Comparison of ENCODE assay signal across 8 cellular contexts in genomic region chr16:29815032-29815721, GRCh38. TPM values are rescaled to one million over a fixed set of nuclear protein-coding genes. Genes with fewer than 3 reads are reported as not detected.
DNase-seq lines count a peak whose midpoint lies in the region; ATAC-seq and TF ChIP-seq lines count a peak whose summit lies in the region.

No MANE protein-coding gene starts in this region.

- no peak for ATAC-seq in left ventricle myocardium superior

- no TSS peak for BruUV-seq in Caco-2 (replicated peaks; lab: Mats Ljungman, UMichigan)

- peak overlapping the region; percentile 89 for H3K4me3 Mint-ChIP-seq in Caco-2 (ENCODE audit: unreplicated experiment)
- H3K4me3 Mint-ChIP-seq in activated naive CD4-positive, alpha-beta T cell treated with anti-CD3 and anti-CD28 coated beads, Interleukin-2, amount 10 ng/mL, durations not matched to agents 7 days and 5 days: peak overlapping the region; percentile 84

- H3K4me3 ChIP-seq in Caco-2 (ENCODE audit: low read depth, low read length) (peak overlapping the region; percentile 69), skin epidermis (peak overlapping the region; percentile 48 to 85 (median 66))

- DNase-seq in Caco-2: no peak
- peak; percentile 22 for DNase-seq in NAMALWA (ENCODE audit: low spot score)
- DNase-seq in activated naive CD4-positive, alpha-beta T cell treated with anti-CD3 and anti-CD28 coated beads, Interleukin-2, amount 10 ng/mL, durations not matched to agents 7 days and 5 days: peak; percentile 73
- DNase-seq in left ventricle myocardium superior: peak; percentile 67
- DNase-seq in central memory CD4-positive, alpha-beta T cell: no peak
- DNase-seq in NCI-H774 (lab: John Stamatoyannopoulos, UW): no peak
- DNase-seq in Kasumi-1 (lab: John Stamatoyannopoulos, UW): no peak

- H3K27me3 ChIP-seq in Caco-2 (replicated peaks; ENCODE audit: control insufficient read depth, insufficient read depth, low read length): no peaks in the 10 kb centered on the region

- H3K36me3 Mint-ChIP-seq in Caco-2 (ENCODE audit: insufficient read depth, unreplicated experiment): peaks cover 65% of the 10 kb centered on the region
- H3K36me3 Mint-ChIP-seq in activated naive CD4-positive, alpha-beta T cell treated with anti-CD3 and anti-CD28 coated beads, Interleukin-2, amount 10 ng/mL, durations not matched to agents 7 days and 5 days: peaks cover 41% of the 10 kb centered on the region

- H3K4me1 Mint-ChIP-seq in Caco-2 (ENCODE audit: low read depth, unreplicated experiment): peaks cover 47% of the 10 kb centered on the region
- H3K4me1 Mint-ChIP-seq in activated naive CD4-positive, alpha-beta T cell treated with anti-CD3 and anti-CD28 coated beads, Interleukin-2, amount 10 ng/mL, durations not matched to agents 7 days and 5 days: peaks cover 77% of the 10 kb centered on the region

- TF ChIP-seq CTCF in Caco-2 (IDR thresholded peaks at IDR 0.05; ENCODE audit: insufficient read depth in 1 of 2, low read depth in 1 of 2, low read length in 1 of 2, severe bottlenecking in 1 of 2, unreplicated experiment in 1 of 2): no peak

- H3K4me1 ChIP-seq in Caco-2: peaks cover 23% of the 10 kb centered on the region

- no peaks in the 10 kb centered on the region for H3K27me3 Mint-ChIP-seq in Caco-2 (ENCODE audit: insufficient read depth, unreplicated experiment)
- H3K27me3 Mint-ChIP-seq in activated naive CD4-positive, alpha-beta T cell treated with anti-CD3 and anti-CD28 coated beads, Interleukin-2, amount 10 ng/mL, durations not matched to agents 7 days and 5 days: peaks cover 51% of the 10 kb centered on the region

- H3K9me3 Mint-ChIP-seq in Caco-2 (ENCODE audit: unreplicated experiment): no peaks in the 10 kb centered on the region
- H3K9me3 Mint-ChIP-seq in activated naive CD4-positive, alpha-beta T cell treated with anti-CD3 and anti-CD28 coated beads, Interleukin-2, amount 10 ng/mL, durations not matched to agents 7 days and 5 days: no peaks in the 10 kb centered on the region

- POLR2A ChIA-PET in Caco-2 (lab: Charles Lee): interaction anchor here (1.0 to 1.8 kb wide), 3 partner anchors 8 to 25 kb away, joined by 6 to 10 read pairs (median 7); partner anchors contain the start of gene KIF22

- CTCF ChIA-PET in Caco-2 (lab: Charles Lee): interaction anchor here (0.7 to 2.8 kb wide), 12 partner anchors 8 to 217 kb away, joined by 3 to 22 read pairs (median 6); partner anchors contain the start of genes KIF22 and MAZ
- CTCF ChIA-PET in activated naive CD4-positive, alpha-beta T cell treated with anti-CD3 and anti-CD28 coated beads, Interleukin-2, amount 10 ng/mL, durations not matched to agents 7 days and 5 days (lab: Charles Lee): interaction anchor here (0.6 to 9.2 kb wide), 8 partner anchors 8 to 114 kb away, joined by 3 to 103 read pairs (median 15); partner anchors contain the start of genes KIF22 and MAZ

- no peaks in the 10 kb centered on the region for H3K9me3 ChIP-seq in Caco-2

- H3K27ac ChIP-seq in skin epidermis: peak overlapping the region in 19 of 21 experiments; percentile 39 to 98 (median 91)

- H3K36me3 ChIP-seq in Caco-2 (ENCODE audit: control insufficient read depth, insufficient read depth, low read length): no peaks in the 10 kb centered on the region; the same call in 1 of the 2 replicates

- H3K27ac Mint-ChIP-seq in Caco-2 (ENCODE audit: unreplicated experiment): peak overlapping the region; percentile 93
- peak overlapping the region; percentile 94 for H3K27ac Mint-ChIP-seq in activated naive CD4-positive, alpha-beta T cell treated with anti-CD3 and anti-CD28 coated beads, Interleukin-2, amount 10 ng/mL, durations not matched to agents 7 days and 5 days

- intact Hi-C loops in Caco-2 (cut with micrococcal nuclease; ENCODE audit: unreplicated experiment) (loop anchor here (5.0 to 10.0 kb wide), 2 partner anchors 87 to 180 kb away; partner anchors contain the start of genes ASPHD1, HIRIP3 and INO80E), left ventricle myocardium superior (cut with micrococcal nuclease) (no loop called here)

RNA-seq across cellular contexts. Expression of gene PAGR1, which starts 0.8 kb away (rescaled TPM):
- total RNA-seq in Caco-2 (2022) (31.4 and 33.0 TPM in 2 replicates), left ventricle myocardium superior (16.2 TPM)

RNA-seq across cellular contexts. Expression of gene PRRT2, which starts 3.2 kb away (rescaled TPM):
- total RNA-seq in Caco-2 (2022): 3.6 and 3.9 TPM in 2 replicates
- 3.1 TPM for total RNA-seq in left ventricle myocardium superior

RNA-seq across cellular contexts. Expression of gene MVP, which starts 5.1 kb away (rescaled TPM):
- total RNA-seq in Caco-2 (2022): 62.9 and 72.5 TPM in 2 replicates
- 47.0 TPM for total RNA-seq in left ventricle myocardium superior

RNA-seq across cellular contexts. Expression of gene MAZ, which starts 8.8 kb away (rescaled TPM):
- total RNA-seq in Caco-2 (2022) (299 and 317 TPM in 2 replicates), left ventricle myocardium superior (101 TPM)

RNA-seq across cellular contexts. Expression of gene KIF22, which starts 24.6 kb away (rescaled TPM):
- total RNA-seq in Caco-2 (2022) (134 and 152 TPM in 2 replicates), left ventricle myocardium superior (55.2 TPM)

Comparison
In these comparisons a context has a peak if more than half of its experiments do, and no peak if none do; other contexts are left out.
1. DNase-seq: peak in NAMALWA (single experiment), activated naive CD4-positive, alpha-beta T cell treated with anti-CD3 and anti-CD28 coated beads, Interleukin-2, amount 10 ng/mL, durations not matched to agents 7 days and 5 days (single experiment) and left ventricle myocardium superior (single experiment); none in Caco-2 (0 of 2), central memory CD4-positive, alpha-beta T cell (single experiment), NCI-H774 (single experiment) and Kasumi-1 (0 of 2).